Comparison of ENCODE assay signal across 22 cellular contexts in genomic region chr3:135109681-135110080, GRCh38.
"Had no signal": no experiment of that assay in that cellular context is flagged by ENCODE, and none has a peak within 500 bp of the region (broad histone marks: within the 10 kb centered on the region; RNA-seq: fewer than 3 reads in every experiment).

No MANE protein-coding gene starts in this region.

- H3K27me3 Mint-ChIP-seq: activated CD4-positive, alpha-beta memory T cell treated with anti-CD3 and anti-CD28 coated beads for 36 hours; activated CD4-positive, alpha-beta T cell treated with anti-CD3 and anti-CD28 coated beads, Interleukin-2, amount 10 ng/mL, durations not matched to agents 7 days and 5 days had no signal

- H3K36me3 ChIP-seq: brain microvascular endothelial cell had no signal

- H3K4me1 Mint-ChIP-seq: activated CD4-positive, alpha-beta T cell treated with anti-CD3 and anti-CD28 coated beads, Interleukin-2, amount 10 ng/mL, durations not matched to agents 7 days and 5 days; T-cell had no signal

- H3K27ac ChIP-seq: brain microvascular endothelial cell, SK-N-MC had no signal

- H3K9me3 Mint-ChIP-seq: activated CD4-positive, alpha-beta memory T cell treated with anti-CD3 and anti-CD28 coated beads for 36 hours; activated CD4-positive, alpha-beta T cell treated with anti-CD3 and anti-CD28 coated beads, Interleukin-2, amount 10 ng/mL, durations not matched to agents 7 days and 5 days; activated T-cell treated with anti-CD3 and anti-CD28 coated beads, Interleukin-2, amount 50 U/mL, for 4 hours had no signal

- H3K36me3 Mint-ChIP-seq: activated CD4-positive, alpha-beta memory T cell treated with anti-CD3 and anti-CD28 coated beads for 36 hours; activated naive CD8-positive, alpha-beta T cell; T-cell had no signal

- H3K4me3 Mint-ChIP-seq: activated CD4-positive, alpha-beta memory T cell treated with anti-CD3 and anti-CD28 coated beads for 36 hours; activated CD4-positive, alpha-beta T cell treated with anti-CD3 and anti-CD28 coated beads, Interleukin-2, amount 10 ng/mL, durations not matched to agents 7 days and 5 days; activated naive CD4-positive, alpha-beta T cell treated with anti-CD3 and anti-CD28 coated beads for 36 hours; activated naive CD8-positive, alpha-beta T cell; activated T-cell treated with anti-CD3 and anti-CD28 coated beads, Interleukin-2, amount 50 U/mL, for 4 hours; T-cell had no signal

- H3K27ac Mint-ChIP-seq: activated CD4-positive, alpha-beta memory T cell treated with anti-CD3 and anti-CD28 coated beads for 36 hours; activated CD4-positive, alpha-beta T cell treated with anti-CD3 and anti-CD28 coated beads, Interleukin-2, amount 10 ng/mL, durations not matched to agents 7 days and 5 days; activated naive CD4-positive, alpha-beta T cell treated with anti-CD3 and anti-CD28 coated beads for 36 hours; activated naive CD8-positive, alpha-beta T cell; T-cell had no signal

- DNase-seq: activated CD4-positive, alpha-beta memory T cell treated with anti-CD3 and anti-CD28 coated beads for 36 hours; activated CD4-positive, alpha-beta T cell treated with anti-CD3 and anti-CD28 coated beads, Interleukin-2, amount 10 ng/mL, durations not matched to agents 7 days and 5 days; activated CD4-positive, CD25-positive, alpha-beta regulatory T cell; activated CD8-positive, alpha-beta memory T cell treated with anti-CD3 and anti-CD28 coated beads for 24 hours; activated gamma-delta T cell; activated naive CD4-positive, alpha-beta T cell treated with anti-CD3 and anti-CD28 coated beads for 36 hours; activated T-cell treated with anti-CD3 and anti-CD28 coated beads, Interleukin-2, amount 50 U/mL, for 4 hours; brain microvascular endothelial cell; Karpas-422; NCI-H187; NCI-H2171; NCI-H345; NCI-H510A; NCI-H526 treated with DMSO at 0.1 percent for 48 hours; NK-92 treated with Interleukin-12 subunit alpha and Interleukin-12 subunit beta, amount 100 ng/mL, for 24 hours; OCI-M1; RPMI8226; T-cell; T-helper 2 cell; T1000 had no signal

- H3K4me3 ChIP-seq: SK-N-MC had no signal

- H3K27me3 ChIP-seq: brain microvascular endothelial cell had no signal
